In the genomic region with DNA sequence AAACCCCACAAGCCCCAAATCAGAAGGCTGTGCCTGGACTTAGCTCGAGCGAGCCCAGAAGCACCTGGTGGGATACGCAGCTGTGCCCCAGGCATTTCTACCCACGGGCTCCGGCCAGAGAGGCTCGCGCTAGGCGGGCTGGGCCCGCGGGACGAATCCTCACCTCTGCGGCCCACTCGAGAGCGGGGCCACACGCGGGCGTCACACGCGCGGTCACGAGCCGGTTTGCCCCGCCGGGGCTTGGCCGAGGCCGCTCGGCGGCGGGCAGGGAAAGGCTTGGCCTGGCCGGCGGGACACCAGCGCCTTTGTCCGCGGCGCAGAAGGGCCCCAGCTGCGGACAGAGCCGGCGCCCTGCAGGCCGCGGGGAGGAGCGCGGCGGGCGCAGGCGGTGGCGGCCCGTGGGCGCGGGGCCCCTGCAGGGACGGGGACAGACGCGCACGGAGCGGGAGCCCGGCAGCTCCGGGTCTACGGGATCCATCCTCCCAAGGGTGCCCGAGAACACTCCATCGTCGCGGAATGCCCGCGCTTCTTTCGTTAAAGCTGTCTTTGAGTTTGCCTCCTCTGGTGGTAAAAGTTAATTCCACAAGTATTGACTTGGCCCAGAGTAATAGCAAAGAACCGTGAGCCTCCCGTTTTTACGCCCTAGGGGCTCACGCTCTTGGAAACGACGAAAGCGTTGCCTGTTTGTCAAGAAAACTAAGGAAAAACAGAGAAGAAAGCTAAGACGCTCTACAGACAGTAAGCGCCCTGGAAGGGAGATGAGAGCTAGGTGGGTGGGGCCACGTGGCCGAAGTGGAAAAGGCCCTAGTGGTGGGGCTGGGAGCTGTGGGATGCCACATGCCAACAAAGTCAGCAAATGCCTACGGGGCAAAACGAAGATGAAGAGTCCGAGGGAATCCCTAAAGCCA, we compare ENCODE assay signal across 2 cellular contexts.
TF ChIP-seq lines count a peak whose summit lies in the region.

No MANE protein-coding gene starts in this region.

TF ChIP-seq in SK-N-SH treated with all-trans-retinoic acid at 6 μM for 48 hours, 23 proteins besides CTCF, POLR2A, EP300 and RAD21:
- TF ChIP-seq, protein P1, sequence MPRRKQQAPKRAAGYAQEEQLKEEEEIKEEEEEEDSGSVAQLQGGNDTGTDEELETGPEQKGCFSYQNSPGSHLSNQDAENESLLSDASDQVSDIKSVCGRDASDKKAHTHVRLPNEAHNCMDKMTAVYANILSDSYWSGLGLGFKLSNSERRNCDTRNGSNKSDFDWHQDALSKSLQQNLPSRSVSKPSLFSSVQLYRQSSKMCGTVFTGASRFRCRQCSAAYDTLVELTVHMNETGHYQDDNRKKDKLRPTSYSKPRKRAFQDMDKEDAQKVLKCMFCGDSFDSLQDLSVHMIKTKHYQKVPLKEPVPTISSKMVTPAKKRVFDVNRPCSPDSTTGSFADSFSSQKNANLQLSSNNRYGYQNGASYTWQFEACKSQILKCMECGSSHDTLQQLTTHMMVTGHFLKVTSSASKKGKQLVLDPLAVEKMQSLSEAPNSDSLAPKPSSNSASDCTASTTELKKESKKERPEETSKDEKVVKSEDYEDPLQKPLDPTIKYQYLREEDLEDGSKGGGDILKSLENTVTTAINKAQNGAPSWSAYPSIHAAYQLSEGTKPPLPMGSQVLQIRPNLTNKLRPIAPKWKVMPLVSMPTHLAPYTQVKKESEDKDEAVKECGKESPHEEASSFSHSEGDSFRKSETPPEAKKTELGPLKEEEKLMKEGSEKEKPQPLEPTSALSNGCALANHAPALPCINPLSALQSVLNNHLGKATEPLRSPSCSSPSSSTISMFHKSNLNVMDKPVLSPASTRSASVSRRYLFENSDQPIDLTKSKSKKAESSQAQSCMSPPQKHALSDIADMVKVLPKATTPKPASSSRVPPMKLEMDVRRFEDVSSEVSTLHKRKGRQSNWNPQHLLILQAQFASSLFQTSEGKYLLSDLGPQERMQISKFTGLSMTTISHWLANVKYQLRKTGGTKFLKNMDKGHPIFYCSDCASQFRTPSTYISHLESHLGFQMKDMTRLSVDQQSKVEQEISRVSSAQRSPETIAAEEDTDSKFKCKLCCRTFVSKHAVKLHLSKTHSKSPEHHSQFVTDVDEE (CRISPR knock-in tag; IDR thresholded peaks at IDR 0.05) = no peak
- TF ChIP-seq, protein P2, sequence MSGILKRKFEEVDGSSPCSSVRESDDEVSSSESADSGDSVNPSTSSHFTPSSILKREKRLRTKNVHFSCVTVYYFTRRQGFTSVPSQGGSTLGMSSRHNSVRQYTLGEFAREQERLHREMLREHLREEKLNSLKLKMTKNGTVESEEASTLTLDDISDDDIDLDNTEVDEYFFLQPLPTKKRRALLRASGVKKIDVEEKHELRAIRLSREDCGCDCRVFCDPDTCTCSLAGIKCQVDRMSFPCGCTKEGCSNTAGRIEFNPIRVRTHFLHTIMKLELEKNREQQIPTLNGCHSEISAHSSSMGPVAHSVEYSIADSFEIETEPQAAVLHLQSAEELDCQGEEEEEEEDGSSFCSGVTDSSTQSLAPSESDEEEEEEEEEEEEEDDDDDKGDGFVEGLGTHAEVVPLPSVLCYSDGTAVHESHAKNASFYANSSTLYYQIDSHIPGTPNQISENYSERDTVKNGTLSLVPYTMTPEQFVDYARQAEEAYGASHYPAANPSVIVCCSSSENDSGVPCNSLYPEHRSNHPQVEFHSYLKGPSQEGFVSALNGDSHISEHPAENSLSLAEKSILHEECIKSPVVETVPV (CRISPR knock-in tag; IDR thresholded peaks at IDR 0.05) = no peak
- TF ChIP-seq TCF4 (CRISPR knock-in tag; IDR thresholded peaks at IDR 0.05; ENCODE audit: borderline replicate concordance) = no peak
- no peak for TF ChIP-seq RARB (CRISPR knock-in tag; IDR thresholded peaks at IDR 0.05)
- no peak for TF ChIP-seq ZC3H10 (CRISPR knock-in tag; IDR thresholded peaks at IDR 0.05)
- TF ChIP-seq, protein P3, sequence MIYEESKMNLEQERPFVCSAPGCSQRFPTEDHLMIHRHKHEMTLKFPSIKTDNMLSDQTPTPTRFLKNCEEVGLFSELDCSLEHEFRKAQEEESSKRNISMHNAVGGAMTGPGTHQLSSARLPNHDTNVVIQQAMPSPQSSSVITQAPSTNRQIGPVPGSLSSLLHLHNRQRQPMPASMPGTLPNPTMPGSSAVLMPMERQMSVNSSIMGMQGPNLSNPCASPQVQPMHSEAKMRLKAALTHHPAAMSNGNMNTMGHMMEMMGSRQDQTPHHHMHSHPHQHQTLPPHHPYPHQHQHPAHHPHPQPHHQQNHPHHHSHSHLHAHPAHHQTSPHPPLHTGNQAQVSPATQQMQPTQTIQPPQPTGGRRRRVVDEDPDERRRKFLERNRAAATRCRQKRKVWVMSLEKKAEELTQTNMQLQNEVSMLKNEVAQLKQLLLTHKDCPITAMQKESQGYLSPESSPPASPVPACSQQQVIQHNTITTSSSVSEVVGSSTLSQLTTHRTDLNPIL (CRISPR knock-in tag; IDR thresholded peaks at IDR 0.05; ENCODE audit: low read depth) = no peak
- TF ChIP-seq ISL1 (CRISPR knock-in tag; IDR thresholded peaks at IDR 0.05) = no peak
- TF ChIP-seq TOX (CRISPR knock-in tag; IDR thresholded peaks at IDR 0.05; ENCODE audit: borderline replicate concordance) = no peak
- no peak for TF ChIP-seq ZNF8 (CRISPR knock-in tag; IDR thresholded peaks at IDR 0.05)

TF ChIP-seq in GM12878, 131 proteins besides CTCF, POLR2A, EP300 and RAD21:
- TF ChIP-seq HDAC6 (IDR thresholded peaks at IDR 0.05; ENCODE audit: unreplicated experiment) = peak; percentile 32
- TF ChIP-seq LARP7 (IDR thresholded peaks at IDR 0.05) = 0 out of 2 replicates have a peak, but pooled peaks have one; percentile 16
- TF ChIP-seq SIN3A (IDR thresholded peaks at IDR 0.05; ENCODE audit: low read depth, low read length) = no peak
- no peak for TF ChIP-seq CHD2 (IDR thresholded peaks at IDR 0.05; ENCODE audit: borderline replicate concordance, low read depth, low read length)
